Comparison of ENCODE assay signal across 32 cellular contexts in the genomic region with DNA sequence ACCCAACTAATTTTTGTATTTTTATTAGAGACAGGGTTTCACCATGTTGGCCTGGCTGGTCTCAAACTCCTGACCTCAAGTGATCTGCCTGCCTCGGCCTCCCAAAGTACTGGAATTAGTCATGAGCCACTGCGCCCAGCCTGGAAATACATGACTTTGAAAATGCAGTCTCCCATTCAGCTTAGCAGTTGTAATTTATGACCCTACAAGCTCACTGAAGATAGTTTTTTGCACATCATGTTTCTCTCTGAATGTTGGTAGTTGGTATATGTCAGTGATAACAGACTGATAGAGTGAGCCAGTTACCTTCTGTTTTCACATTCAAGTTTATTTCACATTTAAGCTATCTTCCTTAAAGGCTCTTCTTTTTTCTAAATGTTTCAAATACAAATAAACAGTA. TPM values are rescaled to one million over a fixed set of nuclear protein-coding genes. Genes with fewer than 3 reads are reported as not detected.
DNase-seq lines count a peak whose midpoint lies in the region; ATAC-seq, FAIRE-seq and TF ChIP-seq lines count a peak whose summit lies in the region.
"Had no signal": no experiment of that assay in that cellular context is flagged by ENCODE, and none has a peak within 500 bp of the region (broad histone marks: within the 10 kb centered on the region; RNA-seq: fewer than 3 reads in every experiment).

No MANE protein-coding gene starts in this region.

- in situ Hi-C loops in K562 (cut with MboI), result no loop called here

- BruUV-seq in K562 (replicated peaks; lab: Mats Ljungman, UMichigan), result no TSS peak

- H3K9me3 ChIP-seq in K562 (replicated peaks; ENCODE audit: control insufficient read depth, insufficient read depth, low read depth, low read length), result no peaks in the 10 kb centered on the region
- H3K9me3 ChIP-seq: A549, BE2C, Caco-2 had no signal

- 80% methylated on average over 1 of the region's 2 CpGs for WGBS in K562 (ENCODE audit: insufficient coverage, low coverage, missing lambda C conversion rate)

- H3K36me3 ChIP-seq in K562 (ENCODE audit: control insufficient read depth, insufficient read depth, low read length), result no peaks in the 10 kb centered on the region
- H3K36me3 ChIP-seq: BE2C had no signal

- DNase-seq in D721Med (ENCODE audit: insufficient read length, low spot score), result no peak
- DNase-seq in amniotic epithelial cell (ENCODE audit: low read depth), result peak; percentile 14
- no peak for DNase-seq in K562 (ENCODE audit: extremely low read depth in 1 of 4, low spot score in 3 of 4)
- DNase-seq in activated CD8-positive, alpha-beta memory T cell treated with anti-CD3 and anti-CD28 coated beads for 24 hours, result no peak
- DNase-seq: 8988T; ACHN; AML-193; BE2C; C1 segment of cervical spinal cord; Caco-2; Calu3; CD4-positive, alpha-beta memory T cell; CD4-positive, alpha-beta T cell; CD4-positive, CD25-positive, alpha-beta regulatory T cell; CD8-positive, alpha-beta memory T cell; CD8-positive, alpha-beta T cell; COR-L47; DMS 273 treated with DMSO at 0.1 percent for 48 hours; DMS153; DMS53; DMS79; DMS79 treated with DMSO at 0.1 percent for 48 hours; DND-41; EL had no signal

- POLR2A ChIA-PET in K562 (lab: Yijun Ruan, JAX), result interaction anchor here (1.0 to 1.2 kb wide), 2 partner anchors 9 to 11 kb away, joined by 3 read pairs; no protein-coding TSS in a partner anchor

- H3K27me3 ChIP-seq in K562 (ENCODE audit: control insufficient read depth in 2 of 2, insufficient read depth in 2 of 2, low read length in 2 of 2), result no peaks in the 10 kb centered on the region
- H3K27me3 ChIP-seq: BE2C; BLaER1; BLaER1 treated with 17β-estradiol and CSF1 and Interleukin-3, amounts not matched to agents 10 nM and 100 nM had no signal

- peak; percentile 97 for FAIRE-seq in D721Med (lab: Jason Lieb, UNC)
- no peak for FAIRE-seq in K562 (lab: Jason Lieb, UNC)
- FAIRE-seq: A204.1, A549 had no signal

- TF ChIP-seq CTCF in D721Med (IDR thresholded peaks at IDR 0.05; ENCODE audit: insufficient read depth, missing control alignments) (no peak), K562 (IDR thresholded peaks at IDR 0.05 in 2 of 3, conservative IDR thresholded peaks at IDR 0.05 in 1 of 3; ENCODE audit: insufficient read depth in 2 of 3, low read depth in 1 of 3, low read length in 3 of 3) (no peak)

- H4K20me1 ChIP-seq in K562 (replicated peaks; ENCODE audit: control insufficient read depth, insufficient read depth, low read length), result no peaks in the 10 kb centered on the region
- H4K20me1 ChIP-seq: BLaER1 had no signal

- no peak overlapping the region for H2AFZ ChIP-seq in K562 (ENCODE audit: low read depth, low read length)

- TF ChIP-seq EP300 in K562 (IDR thresholded peaks at IDR 0.05; ENCODE audit: low read length), result no peak

- no peak for TF ChIP-seq RAD21 in K562 (CRISPR knock-in tag; conservative IDR thresholded peaks at IDR 0.05 in 1 of 2, IDR thresholded peaks at IDR 0.05 in 1 of 2)

- peaks cover 5 to 19% of the 10 kb centered on the region in 2 experiments; a peak in 3 of 5 replicates for H3K4me1 ChIP-seq in K562 (replicated peaks in 1 of 2; ENCODE audit: control insufficient read depth in 2 of 2, insufficient read depth in 2 of 2, low read length in 2 of 2)
- H3K4me1 ChIP-seq: A549, BE2C, Caco-2 had no signal

- H3K79me2 ChIP-seq in K562 (ENCODE audit: control insufficient read depth, insufficient read depth, low read length), result peaks cover 42% of the 10 kb centered on the region

- no peak overlapping the region for H3K9ac ChIP-seq in K562 (ENCODE audit: insufficient read depth in 1 of 2, low read depth in 2 of 2, low read length in 2 of 2)
- H3K9ac ChIP-seq: BLaER1; BLaER1 treated with 17β-estradiol and CSF1 and Interleukin-3, amounts not matched to agents 10 nM and 100 nM had no signal

- no peak overlapping the region for H3K4me3 ChIP-seq in K562
- H3K4me3 ChIP-seq: A549; BLaER1; BLaER1 treated with 17β-estradiol and CSF1 and Interleukin-3, amounts not matched to agents 10 nM and 100 nM had no signal

- CTCF ChIA-PET in K562 (lab: Yijun Ruan, JAX; ENCODE audit: low intra/inter-chr PET ratio), result no interaction called here

- no peaks in the 10 kb centered on the region for H3K9me1 ChIP-seq in K562 (ENCODE audit: control insufficient read depth, insufficient read depth, low read length)

- ATAC-seq in K562 (no peak), HG03378 (IDR thresholded peaks at IDR 0.05; ENCODE audit: unreplicated experiment) (no peak), HG03135 (IDR thresholded peaks at IDR 0.05; ENCODE audit: unreplicated experiment) (no peak)
- ATAC-seq: A549; CD8-positive, alpha-beta T cell had no signal

- H3K27ac ChIP-seq in K562 (ENCODE audit: extremely low read depth, low read depth, low read length), result no peak overlapping the region
- H3K27ac ChIP-seq: 22Rv1; A549; BLaER1; BLaER1 treated with 17β-estradiol and CSF1 and Interleukin-3, amounts not matched to agents 10 nM and 100 nM; C4-2B had no signal

- intact Hi-C loops in K562 (cut with micrococcal nuclease), result no loop called here

- TF ChIP-seq POLR2A in K562 (conservative IDR thresholded peaks at IDR 0.05), result no peak

- no peak overlapping the region for H3K4me2 ChIP-seq in K562 (ENCODE audit: insufficient read depth, low read length)
- H3K4me2 ChIP-seq: A549; BLaER1; BLaER1 treated with 17β-estradiol and CSF1 and Interleukin-3, amounts not matched to agents 10 nM and 100 nM had no signal

TF ChIP-seq in K562, 482 proteins besides CTCF, POLR2A, EP300 and RAD21 (continues in another document):
- no peak for TF ChIP-seq ZNF175 (CRISPR knock-in tag; IDR thresholded peaks at IDR 0.05; ENCODE audit: low read depth)
- TF ChIP-seq BCL6 (CRISPR knock-in tag; IDR thresholded peaks at IDR 0.05), result no peak
- TF ChIP-seq, protein P1, sequence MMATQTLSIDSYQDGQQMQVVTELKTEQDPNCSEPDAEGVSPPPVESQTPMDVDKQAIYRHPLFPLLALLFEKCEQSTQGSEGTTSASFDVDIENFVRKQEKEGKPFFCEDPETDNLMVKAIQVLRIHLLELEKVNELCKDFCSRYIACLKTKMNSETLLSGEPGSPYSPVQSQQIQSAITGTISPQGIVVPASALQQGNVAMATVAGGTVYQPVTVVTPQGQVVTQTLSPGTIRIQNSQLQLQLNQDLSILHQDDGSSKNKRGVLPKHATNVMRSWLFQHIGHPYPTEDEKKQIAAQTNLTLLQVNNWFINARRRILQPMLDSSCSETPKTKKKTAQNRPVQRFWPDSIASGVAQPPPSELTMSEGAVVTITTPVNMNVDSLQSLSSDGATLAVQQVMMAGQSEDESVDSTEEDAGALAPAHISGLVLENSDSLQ (IDR thresholded peaks at IDR 0.05), result peak; percentile 56; the same call in 1 of the 2 replicates
- no peak for TF ChIP-seq NCOR1 (IDR thresholded peaks at IDR 0.05)
- TF ChIP-seq, protein P2, sequence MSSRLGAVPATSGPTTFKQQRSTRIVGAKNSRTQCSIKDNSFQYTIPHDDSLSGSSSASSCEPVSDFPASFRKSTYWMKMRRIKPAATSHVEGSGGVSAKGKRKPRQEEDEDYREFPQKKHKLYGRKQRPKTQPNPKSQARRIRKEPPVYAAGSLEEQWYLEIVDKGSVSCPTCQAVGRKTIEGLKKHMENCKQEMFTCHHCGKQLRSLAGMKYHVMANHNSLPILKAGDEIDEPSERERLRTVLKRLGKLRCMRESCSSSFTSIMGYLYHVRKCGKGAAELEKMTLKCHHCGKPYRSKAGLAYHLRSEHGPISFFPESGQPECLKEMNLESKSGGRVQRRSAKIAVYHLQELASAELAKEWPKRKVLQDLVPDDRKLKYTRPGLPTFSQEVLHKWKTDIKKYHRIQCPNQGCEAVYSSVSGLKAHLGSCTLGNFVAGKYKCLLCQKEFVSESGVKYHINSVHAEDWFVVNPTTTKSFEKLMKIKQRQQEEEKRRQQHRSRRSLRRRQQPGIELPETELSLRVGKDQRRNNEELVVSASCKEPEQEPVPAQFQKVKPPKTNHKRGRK (tag; IDR thresholded peaks at IDR 0.05), result no peak
- peak; percentile 74 for TF ChIP-seq MEIS2 (IDR thresholded peaks at IDR 0.05; ENCODE audit: partially characterized antibody)

RNA-seq across cellular contexts. Expression of a gene that starts 7.1 kb away (rescaled TPM):
- total RNA-seq in K562 (2011; cell fraction: chromatin; rRNA removed; ENCODE audit: low replicate concordance), result 31.4 and 76.2 TPM in 2 replicates
- total RNA-seq in K562 (2011; cell fraction: nucleolus; rRNA removed), result 10.5 and 11.4 TPM in 2 replicates
- total RNA-seq in K562 (2011; cell fraction: nucleoplasm; rRNA removed), result 25.4 and 27.6 TPM in 2 replicates
- total RNA-seq in K562 (2014; rRNA removed), result 6.9 and 7.5 TPM in 2 replicates
- total RNA-seq in K562 (2014; rRNA removed; fragmentation: Illumina TruSeq; extraction: Trizol), result 9.4 and 9.6 TPM in 2 replicates
- total RNA-seq in K562 (2015; rRNA removed; fragmentation: Illumina TruSeq; extraction: Trizol), result 9.0 and 11.0 TPM in 2 replicates
- total RNA-seq in K562 (2021), result 6.6 and 7.4 TPM in 2 replicates
- polyA plus RNA-seq in K562 (2011; rRNA removed), result 2.7 and 5.3 TPM in 2 replicates
- 2.6 and 4.7 TPM in 2 replicates for polyA plus RNA-seq in K562 (2011; cell fraction: cytosol; rRNA removed)
- polyA plus RNA-seq in K562 (2011; cell fraction: nucleus; rRNA removed), result 6.2 and 9.5 TPM in 2 replicates
- polyA plus RNA-seq in K562 (2012), result 4.0 and 5.5 TPM in 2 replicates
- polyA plus RNA-seq in K562 (2014; fragmentation: Illumina TruSeq; extraction: Trizol), result 3.9 and 4.6 TPM in 2 replicates
- 1 to 10 TPM; 1.4 to 2.1 TPM for polyA plus RNA-seq in K562 (2014; fragmentation: Nextera tagmentation; extraction: Ambion mirVana)
- polyA plus RNA-seq in K562 (2014; rRNA removed), result 2.1 and 4.9 TPM in 2 replicates
- 39.9 and 46.8 TPM in 2 replicates for polyA minus RNA-seq in K562 (2011; rRNA and poly(A)+ RNA removed)
- 3.0 and 7.3 TPM in 2 replicates for polyA minus RNA-seq in K562 (2011; cell fraction: cytosol; rRNA and poly(A)+ RNA removed)
- 24.4 and 36.3 TPM in 2 replicates for polyA minus RNA-seq in K562 (2011; cell fraction: nucleus; rRNA and poly(A)+ RNA removed)

RNA-seq across cellular contexts. Expression of a gene that starts 19.9 kb away (rescaled TPM):
- total RNA-seq in K562 (2011; cell fraction: chromatin; rRNA removed; ENCODE audit: low replicate concordance), result 12.5 and 24.9 TPM in 2 replicates
- total RNA-seq in K562 (2011; cell fraction: nucleolus; rRNA removed), result 7.8 and 10.1 TPM in 2 replicates
- 21.5 and 43.8 TPM in 2 replicates for total RNA-seq in K562 (2011; cell fraction: nucleoplasm; rRNA removed)
- 40.4 and 50.9 TPM in 2 replicates for total RNA-seq in K562 (2014; rRNA removed)
- 65.8 and 76.3 TPM in 2 replicates for total RNA-seq in K562 (2014; rRNA removed; fragmentation: Illumina TruSeq; extraction: Trizol)
- 82.3 and 86.0 TPM in 2 replicates for total RNA-seq in K562 (2015; rRNA removed; fragmentation: Illumina TruSeq; extraction: Trizol)
- 65.4 and 65.7 TPM in 2 replicates for total RNA-seq in K562 (2021)
- 56.6 and 64.9 TPM in 2 replicates for polyA plus RNA-seq in K562 (2011; rRNA removed)
- polyA plus RNA-seq in K562 (2011; cell fraction: cytosol; rRNA removed), result 14.8 and 21.3 TPM in 2 replicates
- polyA plus RNA-seq in K562 (2011; cell fraction: nucleus; rRNA removed), result 13.3 and 19.5 TPM in 2 replicates
- 63.9 and 76.0 TPM in 2 replicates for polyA plus RNA-seq in K562 (2012)
- 74.6 and 103 TPM in 2 replicates for polyA plus RNA-seq in K562 (2014; fragmentation: Illumina TruSeq; extraction: Trizol)
- polyA plus RNA-seq in K562 (2014; fragmentation: Nextera tagmentation; extraction: Ambion mirVana), result 10 to 100 TPM; 45.4 to 48.1 TPM
- polyA plus RNA-seq in K562 (2014; rRNA removed), result 61.7 and 72.6 TPM in 2 replicates
- 45.2 and 46.6 TPM in 2 replicates for polyA minus RNA-seq in K562 (2011; rRNA and poly(A)+ RNA removed)
- polyA minus RNA-seq in K562 (2011; cell fraction: cytosol; rRNA and poly(A)+ RNA removed), result 7.9 and 17.8 TPM in 2 replicates
- 12.1 and 16.8 TPM in 2 replicates for polyA minus RNA-seq in K562 (2011; cell fraction: nucleus; rRNA and poly(A)+ RNA removed)
